Comparison of ENCODE assay signal across 9 cellular contexts in genomic region chr20:64077094-64077493, GRCh38. TPM values are rescaled to one million over a fixed set of nuclear protein-coding genes. Genes with fewer than 3 reads are reported as not detected.
DNase-seq lines count a peak whose midpoint lies in the region; ATAC-seq and TF ChIP-seq lines count a peak whose summit lies in the region.
"Had no signal": no experiment of that assay in that cellular context is flagged by ENCODE, and none has a peak within 500 bp of the region (broad histone marks: within the 10 kb centered on the region; RNA-seq: fewer than 3 reads in every experiment).

No MANE protein-coding gene starts in this region.

- intact Hi-C loops in activated T-helper 2 cell treated with anti-CD3 and anti-CD28 coated beads, Interferon-gamma antibody, Interleukin-2, Interleukin-4, amounts not matched to agents 10 μg/mL and 5 μg/mL and 100 μg/mL, durations not matched to agents 14 hours and 24 hours and 36 hours (cut with micrococcal nuclease): loop anchor here (1.0 to 5.0 kb wide), 2 partner anchors 11 to 95 kb away; partner anchors contain the start of gene PRPF6

- H3K9me3 ChIP-seq in DND-41 (ENCODE audit: insufficient read depth, low read length, severe bottlenecking): no peaks in the 10 kb centered on the region
- no peaks in the 10 kb centered on the region for H3K9me3 ChIP-seq in mononuclear cell (ENCODE audit: low read depth, low read length)

- H3K27ac Mint-ChIP-seq in activated T-helper 2 cell treated with anti-CD3 and anti-CD28 coated beads, Interferon-gamma antibody, Interleukin-2, Interleukin-4, amounts not matched to agents 10 μg/mL and 5 μg/mL and 100 μg/mL, durations not matched to agents 14 hours and 24 hours and 36 hours: peak overlapping the region; percentile 79

- H3K4me1 ChIP-seq in DND-41 (ENCODE audit: insufficient read depth, low read length) (peaks cover 23% of the 10 kb centered on the region), mononuclear cell (ENCODE audit: insufficient read depth, low read length) (peaks cover 47% of the 10 kb centered on the region)

- H3K36me3 ChIP-seq in DND-41 (ENCODE audit: insufficient read depth, low read length): peaks cover 35% of the 10 kb centered on the region

- peak; percentile 52 for DNase-seq in DND-41
- DNase-seq in KBM-7: peak; percentile 73
- no peak for DNase-seq in activated T-helper 2 cell treated with anti-CD3 and anti-CD28 coated beads, Interferon-gamma antibody, Interleukin-2, Interleukin-4, amounts not matched to agents 10 μg/mL and 5 μg/mL and 100 μg/mL, durations not matched to agents 14 hours and 24 hours and 36 hours (ENCODE audit: low spot score)
- no peak for DNase-seq in DMS 273 (lab: John Stamatoyannopoulos, UW; ENCODE audit: unreplicated experiment)
- DNase-seq: OCI-M1 had no signal

- peak overlapping the region; percentile 1; the same call in 1 of the 2 replicates for H3K9ac ChIP-seq in DND-41 (ENCODE audit: low read depth, low read length)

- no peak overlapping the region for H3K27ac ChIP-seq in DND-41 (ENCODE audit: low read length)

- H3K27me3 ChIP-seq in DND-41 (ENCODE audit: insufficient read depth, low read length, poor library complexity): no peaks in the 10 kb centered on the region
- no peaks in the 10 kb centered on the region for H3K27me3 ChIP-seq in mononuclear cell (ENCODE audit: insufficient read depth, low read length)

- no peak overlapping the region for H3K4me2 ChIP-seq in DND-41 (ENCODE audit: insufficient read depth, low read length)

- peaks cover 29% of the 10 kb centered on the region for H3K36me3 Mint-ChIP-seq in activated T-helper 2 cell treated with anti-CD3 and anti-CD28 coated beads, Interferon-gamma antibody, Interleukin-2, Interleukin-4, amounts not matched to agents 10 μg/mL and 5 μg/mL and 100 μg/mL, durations not matched to agents 14 hours and 24 hours and 36 hours (ENCODE audit: low read depth)

- ATAC-seq in DND-41 (ENCODE audit: insufficient read depth, low read depth) (no peak), GM18870 (IDR thresholded peaks at IDR 0.05; ENCODE audit: unreplicated experiment) (no peak), HG02852 (IDR thresholded peaks at IDR 0.05; ENCODE audit: unreplicated experiment) (no peak), GM21515 (IDR thresholded peaks at IDR 0.05; ENCODE audit: unreplicated experiment) (no peak)

- H3K4me3 ChIP-seq in DND-41 (ENCODE audit: low read depth in 1 of 2, low read length in 2 of 2) (no peak overlapping the region), mononuclear cell (ENCODE audit: low read length) (peak overlapping the region; percentile 95)

- peaks cover 12% of the 10 kb centered on the region for H3K79me2 ChIP-seq in DND-41 (ENCODE audit: insufficient read depth, low read length)

- H4K20me1 ChIP-seq in DND-41 (ENCODE audit: insufficient read depth, low read length): peaks cover 27% of the 10 kb centered on the region

- in situ Hi-C loops in KBM-7 (cut with MboI; ENCODE audit: low pct_unique_long_range_greater_than_20kb, low sequenced_read_pairs): no loop called here

- peaks cover 17% of the 10 kb centered on the region for H3K4me1 Mint-ChIP-seq in activated T-helper 2 cell treated with anti-CD3 and anti-CD28 coated beads, Interferon-gamma antibody, Interleukin-2, Interleukin-4, amounts not matched to agents 10 μg/mL and 5 μg/mL and 100 μg/mL, durations not matched to agents 14 hours and 24 hours and 36 hours (ENCODE audit: low read depth)

- H3K27me3 Mint-ChIP-seq in activated T-helper 2 cell treated with anti-CD3 and anti-CD28 coated beads, Interferon-gamma antibody, Interleukin-2, Interleukin-4, amounts not matched to agents 10 μg/mL and 5 μg/mL and 100 μg/mL, durations not matched to agents 14 hours and 24 hours and 36 hours (ENCODE audit: low read depth): peaks cover 8% of the 10 kb centered on the region

- H2AFZ ChIP-seq in DND-41 (ENCODE audit: low read depth, low read length): no peak overlapping the region

- peak overlapping the region; percentile 95 for H3K4me3 Mint-ChIP-seq in activated T-helper 2 cell treated with anti-CD3 and anti-CD28 coated beads, Interferon-gamma antibody, Interleukin-2, Interleukin-4, amounts not matched to agents 10 μg/mL and 5 μg/mL and 100 μg/mL, durations not matched to agents 14 hours and 24 hours and 36 hours (ENCODE audit: low read depth)

- no peaks in the 10 kb centered on the region for H3K9me3 Mint-ChIP-seq in activated T-helper 2 cell treated with anti-CD3 and anti-CD28 coated beads, Interferon-gamma antibody, Interleukin-2, Interleukin-4, amounts not matched to agents 10 μg/mL and 5 μg/mL and 100 μg/mL, durations not matched to agents 14 hours and 24 hours and 36 hours

- no peak for TF ChIP-seq CTCF in DND-41 (IDR thresholded peaks at IDR 0.05; ENCODE audit: borderline replicate concordance, extremely low read depth, low read length, poor library complexity, severe bottlenecking)

RNA-seq across cellular contexts. Expression of gene RGS19, which starts 2.2 kb away (rescaled TPM):
- 42.0 and 43.3 TPM in 2 replicates for total RNA-seq in activated T-helper 2 cell treated with anti-CD3 and anti-CD28 coated beads, Interferon-gamma antibody, Interleukin-2, Interleukin-4, amounts not matched to agents 10 μg/mL and 5 μg/mL and 100 μg/mL, durations not matched to agents 14 hours and 24 hours and 36 hours
- total RNA-seq in mononuclear cell: 33.6 TPM

RNA-seq across cellular contexts. Expression of gene OPRL1, which starts 2.8 kb away (rescaled TPM):
- 0.32 and 0.41 TPM in 2 replicates for total RNA-seq in activated T-helper 2 cell treated with anti-CD3 and anti-CD28 coated beads, Interferon-gamma antibody, Interleukin-2, Interleukin-4, amounts not matched to agents 10 μg/mL and 5 μg/mL and 100 μg/mL, durations not matched to agents 14 hours and 24 hours and 36 hours
- 1.3 TPM for total RNA-seq in mononuclear cell

RNA-seq across cellular contexts. Expression of gene LKAAEAR1, which starts 7.1 kb away (rescaled TPM):
- total RNA-seq in activated T-helper 2 cell treated with anti-CD3 and anti-CD28 coated beads, Interferon-gamma antibody, Interleukin-2, Interleukin-4, amounts not matched to agents 10 μg/mL and 5 μg/mL and 100 μg/mL, durations not matched to agents 14 hours and 24 hours and 36 hours: 0.21 and 0.25 TPM in 2 replicates
- total RNA-seq in mononuclear cell: 0.42 TPM

RNA-seq across cellular contexts. Expression of gene TCEA2, which starts 14.1 kb away (rescaled TPM):
- 49.0 and 49.9 TPM in 2 replicates for total RNA-seq in activated T-helper 2 cell treated with anti-CD3 and anti-CD28 coated beads, Interferon-gamma antibody, Interleukin-2, Interleukin-4, amounts not matched to agents 10 μg/mL and 5 μg/mL and 100 μg/mL, durations not matched to agents 14 hours and 24 hours and 36 hours
- total RNA-seq in mononuclear cell: 6.0 TPM

RNA-seq across cellular contexts. Expression of gene SOX18, which starts 27.7 kb away (rescaled TPM):
- total RNA-seq in activated T-helper 2 cell treated with anti-CD3 and anti-CD28 coated beads, Interferon-gamma antibody, Interleukin-2, Interleukin-4, amounts not matched to agents 10 μg/mL and 5 μg/mL and 100 μg/mL, durations not matched to agents 14 hours and 24 hours and 36 hours: 1.0 and 1.1 TPM in 2 replicates
- not detected for total RNA-seq in mononuclear cell

Comparison
In these comparisons a context has a peak if more than half of its experiments do, and no peak if none do; other contexts are left out.
1. DNase-seq: peak in DND-41 (single experiment) and KBM-7 (single experiment); none in activated T-helper 2 cell treated with anti-CD3 and anti-CD28 coated beads, Interferon-gamma antibody, Interleukin-2, Interleukin-4, amounts not matched to agents 10 μg/mL and 5 μg/mL and 100 μg/mL, durations not matched to agents 14 hours and 24 hours and 36 hours (single experiment) and DMS 273 (single experiment).